8 cellular contexts compared by ENCODE assay signal in genomic region chr2:85826990-85827878, GRCh38.
DNase-seq lines count a peak whose midpoint lies in the region; ATAC-seq, FAIRE-seq and TF ChIP-seq lines count a peak whose summit lies in the region.

No MANE protein-coding gene starts in this region.

- no peaks in the 10 kb centered on the region for H4K20me1 ChIP-seq in keratinocyte (ENCODE audit: control insufficient read depth, extremely low read depth, insufficient read depth, low read length)

- H3K4me3 ChIP-seq in WI38 (ENCODE audit: low read depth, low read length) (no peak overlapping the region), breast epithelium (peak overlapping the region in 2 of 3 donors; percentile 30 to 58), keratinocyte (ENCODE audit: control insufficient read depth in 2 of 3, extremely low read depth in 1 of 3, insufficient read depth in 2 of 3, low read depth in 1 of 3, low read length in 3 of 3) (peak overlapping the region in 2 of 3 experiments; percentile 66 to 67)

- H2AFZ ChIP-seq in keratinocyte (ENCODE audit: control insufficient read depth, low read length), result peak overlapping the region; percentile 85

- H3K9me3 ChIP-seq in ES-I3 (ENCODE audit: control insufficient read depth, insufficient read depth, low read length) (no peaks in the 10 kb centered on the region), breast epithelium (no peaks in the 10 kb centered on the region), keratinocyte (ENCODE audit: control insufficient read depth, low read depth, low read length) (no peaks in the 10 kb centered on the region)

- DNase-seq in NCI-H2196 treated with DMSO at 0.1 percent for 48 hours (lab: John Stamatoyannopoulos, UW; ENCODE audit: unreplicated experiment) (peak; percentile 13), breast epithelium (ENCODE audit: low spot score in 2 of 2) (peak; percentile 50 to 64), keratinocyte (ENCODE audit: low read depth, low spot score) (no peak)
- DNase-seq in stimulated activated CD4-positive, alpha-beta T cell treated with anti-CD3 and anti-CD28 coated beads, Interleukin-15, amount 100 ng/mL, for 48 hours (ENCODE audit: low read depth in 2 of 2), result peak; percentile 60 to 77

- no peaks in the 10 kb centered on the region for H3K36me3 ChIP-seq in ES-I3 (ENCODE audit: insufficient read depth, low read length)
- no peaks in the 10 kb centered on the region for H3K36me3 ChIP-seq in breast epithelium
- H3K36me3 ChIP-seq in keratinocyte (ENCODE audit: control insufficient read depth in 2 of 2, extremely low read depth in 1 of 2, insufficient read depth in 2 of 2, low read length in 2 of 2), result no peaks in the 10 kb centered on the region

- peaks cover 0 to 4% of the 10 kb centered on the region in 2 donors for H3K27me3 ChIP-seq in breast epithelium
- H3K27me3 ChIP-seq in keratinocyte (ENCODE audit: control insufficient read depth, extremely low read depth, insufficient read depth, low read length), result no peaks in the 10 kb centered on the region

- TF ChIP-seq POLR2A in breast epithelium (IDR thresholded peaks at IDR 0.05), result no peak

- ATAC-seq in HG02885 (IDR thresholded peaks at IDR 0.05; ENCODE audit: poor library complexity, unreplicated experiment), result peak; percentile 74
- ATAC-seq in HG03378 (IDR thresholded peaks at IDR 0.05; ENCODE audit: unreplicated experiment), result no peak

- H3K79me2 ChIP-seq in keratinocyte (ENCODE audit: control insufficient read depth, insufficient read depth, low read length), result no peaks in the 10 kb centered on the region

- dilution Hi-C loops in keratinocyte (cut with MboI; ENCODE audit: extremely low pct_ligation_motif_present, low sequenced_read_pairs), result no loop called here

- no peak for FAIRE-seq in keratinocyte (lab: Jason Lieb, UNC)

- H3K9me1 ChIP-seq in keratinocyte (ENCODE audit: control insufficient read depth, extremely low read depth, insufficient read depth, low read length), result no peaks in the 10 kb centered on the region

- intact Hi-C loops in breast epithelium (cut with DNase I; ENCODE audit: low total_unique reads), result no loop called here

- peak; percentile 75 for TF ChIP-seq CTCF in WI38 (IDR thresholded peaks at IDR 0.05; ENCODE audit: low read depth, low read length)
- peak; percentile 80 to 97 (median 95) for TF ChIP-seq CTCF in breast epithelium (IDR thresholded peaks at IDR 0.05)
- TF ChIP-seq CTCF in keratinocyte (optimal IDR thresholded peaks at IDR 0.05 in 1 of 3, IDR thresholded peaks at IDR 0.05 in 1 of 3, conservative IDR thresholded peaks at IDR 0.05 in 1 of 3; ENCODE audit: extremely low read depth in 1 of 3, insufficient read depth in 2 of 3, low read length in 3 of 3), result peak; percentile 73 to 90 (median 85)

- H3K27ac ChIP-seq in breast epithelium (peak overlapping the region in 1 of 2 donors; percentile 28), keratinocyte (ENCODE audit: control insufficient read depth, insufficient read depth, low read length) (no peak overlapping the region)

- peak overlapping the region; percentile 34; the same call in 1 of the 2 replicates for H3K9ac ChIP-seq in ES-I3 (ENCODE audit: low read depth, low read length)
- H3K9ac ChIP-seq in keratinocyte (ENCODE audit: control insufficient read depth, extremely low read depth, insufficient read depth, low read length), result peak overlapping the region; percentile 49

- peak overlapping the region; percentile 98 for H3K4me2 ChIP-seq in keratinocyte (ENCODE audit: control insufficient read depth, extremely low read depth, insufficient read depth, low read depth, low read length)

- H3K4me1 ChIP-seq in ES-I3 (ENCODE audit: insufficient read depth, low read length) (peaks cover 7% of the 10 kb centered on the region; the same call in 1 of the 2 replicates), breast epithelium (no peaks in the 10 kb centered on the region), keratinocyte (ENCODE audit: control insufficient read depth, extremely low read depth, insufficient read depth, low read length) (peaks cover 7% of the 10 kb centered on the region)
